2 cellular contexts compared by ENCODE assay signal in genomic region chr20:4166726-4167035, GRCh38.
TF ChIP-seq lines count a peak whose summit lies in the region.

No MANE protein-coding gene starts in this region.

TF ChIP-seq in A549, 52 proteins besides CTCF, POLR2A, EP300 and RAD21:
- no peak for TF ChIP-seq CHD2 (IDR thresholded peaks at IDR 0.05; ENCODE audit: low read length, partially characterized antibody)
- peak; percentile 80 for TF ChIP-seq MAFK (IDR thresholded peaks at IDR 0.05; ENCODE audit: partially characterized antibody)
- TF ChIP-seq POLR2AphosphoS2 (conservative IDR thresholded peaks at IDR 0.05; ENCODE audit: low read length): 0 out of 2 replicates have a peak, but pooled peaks have one; percentile 51
TF ChIP-seq in A549: peak in this region for 2.

TF ChIP-seq in SK-N-SH, 30 proteins besides CTCF, POLR2A, EP300 and RAD21:
- no peak for TF ChIP-seq TAF1 (IDR thresholded peaks at IDR 0.05; ENCODE audit: borderline replicate concordance, low read depth, low read length)
- no peak for TF ChIP-seq RXRA (IDR thresholded peaks at IDR 0.05; ENCODE audit: borderline replicate concordance, low read depth)
- no peak for TF ChIP-seq MAX (IDR thresholded peaks at IDR 0.05; ENCODE audit: low read depth)
- no peak for TF ChIP-seq IRF3 (IDR thresholded peaks at IDR 0.05; ENCODE audit: low read depth, low read length)
- no peak for TF ChIP-seq PBX3 (IDR thresholded peaks at IDR 0.05)
